1 cellular context compared by ENCODE assay signal in genomic region chr17:68200689-68201424, GRCh38.
TF ChIP-seq lines count a peak whose summit lies in the region.

No MANE protein-coding gene starts in this region.

TF ChIP-seq in HepG2, 621 proteins besides CTCF, POLR2A, EP300 and RAD21 (continued from another document and continues in another):
- TF ChIP-seq MLX (CRISPR knock-in tag; IDR thresholded peaks at IDR 0.05): 0 out of 2 replicates have a peak, but pooled peaks have one; percentile 61
- no peak for TF ChIP-seq PHB2 (IDR thresholded peaks at IDR 0.05; ENCODE audit: partially characterized antibody)
- TF ChIP-seq MED8 (CRISPR knock-in tag; IDR thresholded peaks at IDR 0.05; ENCODE audit: insufficient replicate concordance): peak; percentile 49
- peak; percentile 55; the same call in 1 of the 2 replicates for TF ChIP-seq JUN (CRISPR knock-in tag; IDR thresholded peaks at IDR 0.05)
- no peak for TF ChIP-seq ZSCAN20 (CRISPR knock-in tag; IDR thresholded peaks at IDR 0.05; ENCODE audit: borderline replicate concordance)
- TF ChIP-seq HCFC1 (IDR thresholded peaks at IDR 0.05; ENCODE audit: low read depth, low read length): no peak
- TF ChIP-seq EZH2 (conservative IDR thresholded peaks at IDR 0.05; ENCODE audit: low read depth, low read length): no peak
- 0 out of 2 replicates have a peak, but pooled peaks have one; percentile 31 for TF ChIP-seq ZNF780A (CRISPR knock-in tag; IDR thresholded peaks at IDR 0.05)
- TF ChIP-seq CEBPG (CRISPR knock-in tag; IDR thresholded peaks at IDR 0.05): 0 out of 2 replicates have a peak, but pooled peaks have one; percentile 6
- TF ChIP-seq ZNF598 (CRISPR knock-in tag; IDR thresholded peaks at IDR 0.05; ENCODE audit: borderline replicate concordance): peak; percentile 96; the same call in 1 of the 2 replicates
- peak; percentile 49; the same call in 1 of the 2 replicates for TF ChIP-seq RFXAP (CRISPR knock-in tag; IDR thresholded peaks at IDR 0.05; ENCODE audit: borderline replicate concordance)
- TF ChIP-seq DMTF1 (CRISPR knock-in tag; IDR thresholded peaks at IDR 0.05): no peak
- TF ChIP-seq FOSL1 (CRISPR knock-in tag; IDR thresholded peaks at IDR 0.05; ENCODE audit: borderline replicate concordance): no peak
- no peak for TF ChIP-seq LCORL (IDR thresholded peaks at IDR 0.05)
- peak; percentile 80; the same call in 1 of the 2 replicates for TF ChIP-seq LCORL (CRISPR knock-in tag; IDR thresholded peaks at IDR 0.05)
- no peak for TF ChIP-seq TRAFD1 (CRISPR knock-in tag; IDR thresholded peaks at IDR 0.05; ENCODE audit: borderline replicate concordance)
- peak; percentile 69 for TF ChIP-seq PHF5A (CRISPR knock-in tag; IDR thresholded peaks at IDR 0.05; ENCODE audit: low read depth, unreplicated experiment)
- TF ChIP-seq ZBTB46 (CRISPR knock-in tag; IDR thresholded peaks at IDR 0.05; ENCODE audit: borderline replicate concordance): peak; percentile 58; the same call in 1 of the 2 replicates
- 0 out of 2 replicates have a peak, but pooled peaks have one; percentile 42 for TF ChIP-seq ZNF619 (CRISPR knock-in tag; IDR thresholded peaks at IDR 0.05)
- TF ChIP-seq ZZZ3 (CRISPR knock-in tag; IDR thresholded peaks at IDR 0.05; ENCODE audit: borderline replicate concordance): no peak
- TF ChIP-seq TOE1 (CRISPR knock-in tag; IDR thresholded peaks at IDR 0.05): no peak
- no peak for TF ChIP-seq ZFAT (CRISPR knock-in tag; conservative IDR thresholded peaks at IDR 0.05)
- no peak for TF ChIP-seq ZNF773 (CRISPR knock-in tag; IDR thresholded peaks at IDR 0.05; ENCODE audit: borderline replicate concordance)
- TF ChIP-seq NFKBIZ (CRISPR knock-in tag; IDR thresholded peaks at IDR 0.05): no peak
- no peak for TF ChIP-seq DDIT3 (CRISPR knock-in tag; IDR thresholded peaks at IDR 0.05)
- TF ChIP-seq ZNF264 (CRISPR knock-in tag; IDR thresholded peaks at IDR 0.05): no peak
- TF ChIP-seq RORA (CRISPR knock-in tag; IDR thresholded peaks at IDR 0.05): no peak
- no peak for TF ChIP-seq KLF9 (CRISPR knock-in tag; IDR thresholded peaks at IDR 0.05; ENCODE audit: low read depth)
- peak; percentile 82; the same call in 1 of the 2 replicates for TF ChIP-seq ZNF318 (CRISPR knock-in tag; IDR thresholded peaks at IDR 0.05)
- no peak for TF ChIP-seq ZNF17 (CRISPR knock-in tag; IDR thresholded peaks at IDR 0.05)
- TF ChIP-seq ZNF720 (CRISPR knock-in tag; IDR thresholded peaks at IDR 0.05): no peak
- TF ChIP-seq THYN1 (CRISPR knock-in tag; IDR thresholded peaks at IDR 0.05; ENCODE audit: borderline replicate concordance, low read depth): no peak
- TF ChIP-seq SRSF1 (optimal IDR thresholded peaks at IDR 0.05; ENCODE audit: low read depth, low read length): no peak
- TF ChIP-seq DRAP1 (CRISPR knock-in tag; IDR thresholded peaks at IDR 0.05): peak; percentile 53; the same call in 1 of the 2 replicates
- peak; percentile 60; the same call in 1 of the 2 replicates for TF ChIP-seq ARNTL (CRISPR knock-in tag; IDR thresholded peaks at IDR 0.05)
- TF ChIP-seq TP53 (CRISPR knock-in tag; conservative IDR thresholded peaks at IDR 0.05): no peak
- no peak for TF ChIP-seq ZNF337 (CRISPR knock-in tag; IDR thresholded peaks at IDR 0.05; ENCODE audit: borderline replicate concordance, low read depth)
- no peak for TF ChIP-seq ZNF205 (CRISPR knock-in tag; IDR thresholded peaks at IDR 0.05)
- TF ChIP-seq MYC (CRISPR knock-in tag; IDR thresholded peaks at IDR 0.05; ENCODE audit: borderline replicate concordance): peak; percentile 22; the same call in 1 of the 2 replicates
- peak; percentile 60; the same call in 1 of the 2 replicates for TF ChIP-seq ZBTB25 (CRISPR knock-in tag; IDR thresholded peaks at IDR 0.05)
- TF ChIP-seq MLLT10 (CRISPR knock-in tag; IDR thresholded peaks at IDR 0.05): no peak
- TF ChIP-seq HMGXB4 (CRISPR knock-in tag; IDR thresholded peaks at IDR 0.05; ENCODE audit: borderline replicate concordance in 1 of 2, low read depth in 1 of 2): peak; percentile 92 to 97
- TF ChIP-seq REXO4 (CRISPR knock-in tag; IDR thresholded peaks at IDR 0.05; ENCODE audit: borderline replicate concordance): no peak
- peak; percentile 88 for TF ChIP-seq SP4 (CRISPR knock-in tag; IDR thresholded peaks at IDR 0.05)
- TF ChIP-seq DBP (CRISPR knock-in tag; IDR thresholded peaks at IDR 0.05; ENCODE audit: not compliant biosample characterization): no peak
- TF ChIP-seq ZNF317 (CRISPR knock-in tag; IDR thresholded peaks at IDR 0.05): 0 out of 2 replicates have a peak, but pooled peaks have one; percentile 48
